In genomic region chr12:110312581-110313360, GRCh38 we compare ENCODE assay signal across 10 cellular contexts. TPM values are rescaled to one million over a fixed set of nuclear protein-coding genes. Genes with fewer than 3 reads are reported as not detected.
DNase-seq lines count a peak whose midpoint lies in the region; ATAC-seq and TF ChIP-seq lines count a peak whose summit lies in the region.
"Had no signal": no experiment of that assay in that cellular context is flagged by ENCODE, and none has a peak within 500 bp of the region (broad histone marks: within the 10 kb centered on the region; RNA-seq: fewer than 3 reads in every experiment).

No MANE protein-coding gene starts in this region.

- peaks cover 3% of the 10 kb centered on the region for H3K27me3 Mint-ChIP-seq in HFFc6 (ENCODE audit: insufficient read depth)

- H3K4me3 ChIP-seq in fibroblast of mammary gland (ENCODE audit: control insufficient read depth, low read depth, low read length) (no peak overlapping the region), spleen (no peak overlapping the region)

- intact Hi-C loops in spleen (cut with DNase I; ENCODE audit: low total_unique reads): no loop called here

- no peak for TF ChIP-seq CTCF in HFFc6 (IDR thresholded peaks at IDR 0.05)
- no peak for TF ChIP-seq CTCF in fibroblast of mammary gland (conservative IDR thresholded peaks at IDR 0.05; ENCODE audit: control insufficient read depth, insufficient read depth, low read depth, low read length)
- TF ChIP-seq CTCF in spleen (IDR thresholded peaks at IDR 0.05 in 8 of 11, conservative IDR thresholded peaks at IDR 0.05 in 3 of 11): no peak

- DNase-seq in HFFc6 (peak; percentile 66), SW 1271 (lab: John Stamatoyannopoulos, UW) (peak; percentile 62 to 88), fibroblast of mammary gland (ENCODE audit: low read depth) (peak; percentile 70), spleen (no peak), NCI-H2029 (lab: John Stamatoyannopoulos, UW) (no peak), ureter (ENCODE audit: low spot score) (no peak)
- DNase-seq: left cardiac atrium had no signal

- no peak for TF ChIP-seq POLR2A in spleen (IDR thresholded peaks at IDR 0.05)

- peak overlapping the region; percentile 60 for H3K4me3 Mint-ChIP-seq in HFFc6

- peaks cover 53% of the 10 kb centered on the region for H3K36me3 Mint-ChIP-seq in HFFc6 (ENCODE audit: low read depth)

- no peaks in the 10 kb centered on the region for H3K9me3 ChIP-seq in spleen

- H3K27ac Mint-ChIP-seq in HFFc6: peak overlapping the region; percentile 85

- H3K4me1 Mint-ChIP-seq in HFFc6 (ENCODE audit: low read depth): peaks cover 77% of the 10 kb centered on the region

- H3K36me3 ChIP-seq in spleen: peaks cover 0 to 70% (median 8%) of the 10 kb centered on the region in 6 donors

- 69 to 84% (median 78%) methylated on average over 10 of the region's 10 CpGs for WGBS in spleen, 5 donors

- peak overlapping the region in 5 of 8 donors; percentile 6 to 52 (median 31) for H3K27ac ChIP-seq in spleen

- H3K9me3 Mint-ChIP-seq in HFFc6: no peaks in the 10 kb centered on the region; the same call in 1 of the 2 replicates

- no peak for ATAC-seq in HG02623 (IDR thresholded peaks at IDR 0.05; ENCODE audit: unreplicated experiment)
- no peak for ATAC-seq in GM21737 (IDR thresholded peaks at IDR 0.05; ENCODE audit: unreplicated experiment)
- ATAC-seq: HCT116 had no signal

- H3K27me3 ChIP-seq in spleen (replicated peaks in 1 of 7): no peaks in the 10 kb centered on the region

- peaks cover 11 to 81% (median 49%) of the 10 kb centered on the region in 6 donors for H3K4me1 ChIP-seq in spleen

RNA-seq across cellular contexts. Expression of gene ATP2A2, which starts 31.7 kb away (rescaled TPM):
- total RNA-seq in HFFc6 (2021; fragmentation: NEBNext Ultra II Directional; extraction: Animal tissue kit (Norgen Biotek cat#: 25700)): 100 to 1,000 TPM; 254 to 286 (median 267) TPM
- total RNA-seq in spleen (100 to 1,000 TPM in 6 of 7 donors, 10 to 100 TPM in 1; 89.8 to 143 (median 118) TPM), ureter (357 TPM)
- polyA plus RNA-seq in spleen: 10 to 100 TPM in 2 of 3 donors, 1 to 10 TPM in 1; 7.8 to 18.4 (median 12.3) TPM

Comparison
In these comparisons a context has a peak if more than half of its experiments do, and no peak if none do; other contexts are left out.
1. DNase-seq: peak in HFFc6 (single experiment), SW 1271 (2 of 2) and fibroblast of mammary gland (single experiment); none in spleen (single experiment), NCI-H2029 (single experiment) and ureter (single experiment).